Comparison of ENCODE assay signal across 8 cellular contexts in genomic region chr4:153152453-153153338, GRCh38. TPM values are rescaled to one million over a fixed set of nuclear protein-coding genes. Genes with fewer than 3 reads are reported as not detected.
DNase-seq lines count a peak whose midpoint lies in the region; ATAC-seq and TF ChIP-seq lines count a peak whose summit lies in the region.

No MANE protein-coding gene starts in this region.

- H3K27me3 ChIP-seq in lower lobe of right lung (ENCODE audit: low read depth) = peaks cover 13% of the 10 kb centered on the region

- ATAC-seq in HG02884 (IDR thresholded peaks at IDR 0.05; ENCODE audit: unreplicated experiment) = peak; percentile 10
- ATAC-seq in lower lobe of right lung = peak; percentile 13 to 44

- H3K4me3 ChIP-seq in GM12864 (ENCODE audit: low read depth, low read length) (peak overlapping the region; percentile 48), coronary artery (peak overlapping the region; percentile 77), lower lobe of right lung (peak overlapping the region; percentile 65)

- H3K27ac Mint-ChIP-seq in activated CD4-positive, alpha-beta T cell treated with anti-CD3 and anti-CD28 coated beads, Interleukin-2, amount 10 ng/mL, durations not matched to agents 24 days and 14 days = peak overlapping the region; percentile 79

- no peaks in the 10 kb centered on the region for H3K36me3 ChIP-seq in lower lobe of right lung

- H3K36me3 Mint-ChIP-seq in activated CD4-positive, alpha-beta T cell treated with anti-CD3 and anti-CD28 coated beads, Interleukin-2, amount 10 ng/mL, durations not matched to agents 24 days and 14 days (ENCODE audit: low read depth) = no peaks in the 10 kb centered on the region

- peaks cover 48% of the 10 kb centered on the region for H3K4me1 Mint-ChIP-seq in activated CD4-positive, alpha-beta T cell treated with anti-CD3 and anti-CD28 coated beads, Interleukin-2, amount 10 ng/mL, durations not matched to agents 24 days and 14 days

- peaks cover 26% of the 10 kb centered on the region for H3K4me1 ChIP-seq in lower lobe of right lung

- intact Hi-C loops in activated CD4-positive, alpha-beta T cell treated with anti-CD3 and anti-CD28 coated beads, Interleukin-2, amount 10 ng/mL, durations not matched to agents 24 days and 14 days (cut with micrococcal nuclease) = loop anchor here (1.0 to 10.0 kb wide), 6 partner anchors 37 to 582 kb away; partner anchors contain the start of gene MND1
- intact Hi-C loops in lower lobe of right lung (cut with DNase I) = no loop called here

- H3K9me3 ChIP-seq in lower lobe of right lung = no peaks in the 10 kb centered on the region

- peak overlapping the region; percentile 89 for H3K4me3 Mint-ChIP-seq in activated CD4-positive, alpha-beta T cell treated with anti-CD3 and anti-CD28 coated beads, Interleukin-2, amount 10 ng/mL, durations not matched to agents 24 days and 14 days

- DNase-seq in GM12864 (ENCODE audit: low read depth) = no peak
- peak; percentile 55 for DNase-seq in NCI-H2107 treated with DMSO at 0.1 percent for 48 hours (lab: John Stamatoyannopoulos, UW; ENCODE audit: unreplicated experiment)
- DNase-seq in activated CD4-positive, alpha-beta T cell treated with anti-CD3 and anti-CD28 coated beads, Interleukin-2, amount 10 ng/mL, durations not matched to agents 24 days and 14 days = peak; percentile 85
- DNase-seq in coronary artery (ENCODE audit: low spot score) = no peak
- peak; percentile 63 for DNase-seq in lower lobe of right lung
- peak; percentile 46 to 57 (median 47) for DNase-seq in stimulated activated CD4-positive, alpha-beta T cell treated with anti-CD3 and anti-CD28 coated beads, TNF-alpha, amount 100 ng/mL, for 4 hours (ENCODE audit: low read depth in 3 of 3)
- no peak for DNase-seq in middle frontal gyrus (ENCODE audit: extremely low spot score, low spot score)

- H3K27ac ChIP-seq in coronary artery (no peak overlapping the region), lower lobe of right lung (no peak overlapping the region)

- TF ChIP-seq CTCF in GM12864 (IDR thresholded peaks at IDR 0.05; ENCODE audit: low read depth, low read length, missing control alignments) (no peak), coronary artery (IDR thresholded peaks at IDR 0.05) (no peak), lower lobe of right lung (IDR thresholded peaks at IDR 0.05) (no peak)

- peaks cover 40% of the 10 kb centered on the region for H3K27me3 Mint-ChIP-seq in activated CD4-positive, alpha-beta T cell treated with anti-CD3 and anti-CD28 coated beads, Interleukin-2, amount 10 ng/mL, durations not matched to agents 24 days and 14 days

- no peaks in the 10 kb centered on the region for H3K9me3 Mint-ChIP-seq in activated CD4-positive, alpha-beta T cell treated with anti-CD3 and anti-CD28 coated beads, Interleukin-2, amount 10 ng/mL, durations not matched to agents 24 days and 14 days

RNA-seq across cellular contexts. Expression of gene TRIM2, which starts 51.5 kb away (rescaled TPM):
- total RNA-seq in activated CD4-positive, alpha-beta T cell treated with anti-CD3 and anti-CD28 coated beads, Interleukin-2, amount 10 ng/mL, durations not matched to agents 24 days and 14 days = 0.21 TPM in 1 of 2 replicates, not detected in the other
- 32.6 TPM for total RNA-seq in lower lobe of right lung

Comparison
In these comparisons a context has a peak if more than half of its experiments do, and no peak if none do; other contexts are left out.
1. DNase-seq: peak in NCI-H2107 treated with DMSO at 0.1 percent for 48 hours (single experiment), activated CD4-positive, alpha-beta T cell treated with anti-CD3 and anti-CD28 coated beads, Interleukin-2, amount 10 ng/mL, durations not matched to agents 24 days and 14 days (single experiment), lower lobe of right lung (single experiment) and stimulated activated CD4-positive, alpha-beta T cell treated with anti-CD3 and anti-CD28 coated beads, TNF-alpha, amount 100 ng/mL, for 4 hours (3 of 3); none in GM12864 (single experiment), coronary artery (single experiment) and middle frontal gyrus (single experiment).
2. RNA of gene TRIM2, which starts 51.5 kb away (total RNA-seq): 32.6 TPM in lower lobe of right lung (single experiment); 0.21 TPM in activated CD4-positive, alpha-beta T cell treated with anti-CD3 and anti-CD28 coated beads, Interleukin-2, amount 10 ng/mL, durations not matched to agents 24 days and 14 days; every median in the first group is over 10 times any median in the second.
3. Peak in every context shown above with its lines, with median percentiles within 50 percentile points of each other: H3K4me3 ChIP-seq.